22 cellular contexts compared by ENCODE assay signal in the genomic region with DNA sequence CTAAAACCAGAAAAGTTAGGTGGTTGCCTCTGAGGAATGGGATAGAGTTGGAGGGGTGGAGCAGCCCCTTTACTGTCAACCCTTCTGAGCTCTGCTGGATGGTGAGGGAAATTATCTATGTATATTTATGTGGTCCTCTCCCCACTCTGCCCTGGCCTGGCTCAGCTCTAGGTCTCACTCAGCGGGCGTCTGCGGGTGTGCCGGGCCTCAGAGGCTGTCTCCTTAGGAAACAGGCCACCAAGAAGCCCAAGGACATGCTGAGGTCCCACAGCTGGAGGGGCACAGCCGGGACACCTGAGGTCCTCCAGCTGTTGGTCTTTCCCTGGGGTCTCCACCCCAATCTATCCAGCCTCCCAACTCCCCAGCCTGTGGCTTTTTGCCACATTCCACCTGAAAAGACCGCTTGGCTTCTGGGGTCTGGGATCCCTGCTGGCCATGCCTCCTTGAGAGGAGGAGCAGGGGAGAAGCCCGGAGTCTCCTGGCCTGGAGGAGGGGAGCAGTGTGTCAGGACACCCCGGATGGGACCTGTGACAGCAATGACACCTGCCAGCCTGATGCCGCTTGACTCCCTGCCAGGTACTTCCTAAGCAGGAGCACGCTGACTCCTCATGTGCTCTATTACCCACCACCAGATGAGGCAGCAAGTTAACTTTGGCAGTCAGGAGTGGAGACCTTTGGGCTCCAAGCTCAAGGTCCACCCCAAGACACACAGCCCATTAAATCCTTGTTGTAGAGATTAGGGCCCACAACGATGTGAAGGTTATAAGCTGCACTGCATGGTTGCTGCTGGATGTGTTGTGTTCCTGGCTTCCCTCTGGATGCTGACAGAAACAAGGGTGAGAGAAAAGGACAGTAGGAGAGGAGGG. TPM values are rescaled to one million over a fixed set of nuclear protein-coding genes. Genes with fewer than 3 reads are reported as not detected.
DNase-seq lines count a peak whose midpoint lies in the region; ATAC-seq and TF ChIP-seq lines count a peak whose summit lies in the region.
"Had no signal": no experiment of that assay in that cellular context is flagged by ENCODE, and none has a peak within 500 bp of the region (broad histone marks: within the 10 kb centered on the region; RNA-seq: fewer than 3 reads in every experiment).

A gene with protein sequence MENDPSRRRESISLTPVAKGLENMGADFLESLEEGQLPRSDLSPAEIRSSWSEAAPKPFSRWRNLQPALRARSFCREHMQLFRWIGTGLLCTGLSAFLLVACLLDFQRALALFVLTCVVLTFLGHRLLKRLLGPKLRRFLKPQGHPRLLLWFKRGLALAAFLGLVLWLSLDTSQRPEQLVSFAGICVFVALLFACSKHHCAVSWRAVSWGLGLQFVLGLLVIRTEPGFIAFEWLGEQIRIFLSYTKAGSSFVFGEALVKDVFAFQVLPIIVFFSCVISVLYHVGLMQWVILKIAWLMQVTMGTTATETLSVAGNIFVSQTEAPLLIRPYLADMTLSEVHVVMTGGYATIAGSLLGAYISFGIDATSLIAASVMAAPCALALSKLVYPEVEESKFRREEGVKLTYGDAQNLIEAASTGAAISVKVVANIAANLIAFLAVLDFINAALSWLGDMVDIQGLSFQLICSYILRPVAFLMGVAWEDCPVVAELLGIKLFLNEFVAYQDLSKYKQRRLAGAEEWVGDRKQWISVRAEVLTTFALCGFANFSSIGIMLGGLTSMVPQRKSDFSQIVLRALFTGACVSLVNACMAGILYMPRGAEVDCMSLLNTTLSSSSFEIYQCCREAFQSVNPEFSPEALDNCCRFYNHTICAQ (plus strand): TSS at position 747 of the 866 bp plus-strand sequence. CDS start 3,099 bp downstream, outside the sequence.

- H3K9me3 Mint-ChIP-seq in activated CD8-positive, alpha-beta memory T cell treated with anti-CD3 and anti-CD28 coated beads, Interleukin-2, amount 10 ng/mL, durations not matched to agents 7 days and 5 days (ENCODE audit: low read depth), result no peaks in the 10 kb centered on the region
- H3K9me3 Mint-ChIP-seq: activated CD4-positive, alpha-beta memory T cell treated with anti-CD3 and anti-CD28 coated beads for 36 hours; neural progenitor cell had no signal

- no peak within 1 kb of the TSS for H3K4me3 Mint-ChIP-seq in activated CD8-positive, alpha-beta memory T cell treated with anti-CD3 and anti-CD28 coated beads, Interleukin-2, amount 10 ng/mL, durations not matched to agents 7 days and 5 days
- H3K4me3 Mint-ChIP-seq: activated CD4-positive, alpha-beta memory T cell treated with anti-CD3 and anti-CD28 coated beads for 36 hours; neural progenitor cell; T-helper 17 cell had no signal

- H3K36me3 ChIP-seq in heart right ventricle, result no peaks in the 10 kb centered on the region
- no peaks in the 10 kb centered on the region for H3K36me3 ChIP-seq in mucosa of descending colon (ENCODE audit: low read depth)
- no peaks in the 10 kb centered on the region for H3K36me3 ChIP-seq in aorta (ENCODE audit: control insufficient read depth in 1 of 2, insufficient read depth in 2 of 2, low read length in 1 of 2)
- H3K36me3 ChIP-seq: BE2C, neural progenitor cell, uterus had no signal

- H3K27ac Mint-ChIP-seq in activated CD8-positive, alpha-beta memory T cell treated with anti-CD3 and anti-CD28 coated beads, Interleukin-2, amount 10 ng/mL, durations not matched to agents 7 days and 5 days, result no peak within 1 kb of the TSS
- H3K27ac Mint-ChIP-seq: activated CD4-positive, alpha-beta memory T cell treated with anti-CD3 and anti-CD28 coated beads for 36 hours; neural progenitor cell; T-helper 17 cell had no signal

- intact Hi-C loops in Right ventricle myocardium superior (cut with DNase I), result no loop called here
- intact Hi-C loops in cardiac septum (cut with DNase I), result no loop called here
- intact Hi-C loops in heart right ventricle (cut with DNase I), result no loop called here
- intact Hi-C loops in mucosa of descending colon (cut with DNase I, micrococcal nuclease), result no loop called here
- intact Hi-C loops in aorta (cut with DNase I), result no loop called here

- DNase-seq in Right ventricle myocardium superior (no peak), cardiac septum (ENCODE audit: low spot score) (no peak), heart right ventricle (no peak), mucosa of descending colon (peak in 1 of 3 donors; percentile 13), aorta (peak in 1 of 2 donors; percentile 76), NCI-H1930 (lab: John Stamatoyannopoulos, UW) (no peak), GM13977 (ENCODE audit: low spot score) (no peak)
- no peak for DNase-seq in activated CD8-positive, alpha-beta memory T cell treated with anti-CD3 and anti-CD28 coated beads, Interleukin-2, amount 10 ng/mL, durations not matched to agents 7 days and 5 days
- DNase-seq: activated CD4-positive, alpha-beta memory T cell treated with anti-CD3 and anti-CD28 coated beads for 36 hours; BE2C; foreskin melanocyte; midbrain; NCI-H146; PC-9; stimulated activated CD8-positive, alpha-beta memory T cell treated with anti-CD3 and anti-CD28 coated beads, Interleukin-4, amount 100 ng/mL, for 48 hours; T-helper 17 cell; uterus had no signal

- 57 to 72% methylated on average over 11 of the region's 11 CpGs for WGBS in heart right ventricle, 2 donors
- WGBS in aorta, 2 donors, result 52 to 53% methylated on average over 11 of the region's 11 CpGs

- H3K27me3 Mint-ChIP-seq in activated CD8-positive, alpha-beta memory T cell treated with anti-CD3 and anti-CD28 coated beads, Interleukin-2, amount 10 ng/mL, durations not matched to agents 7 days and 5 days, result peaks cover 2% of the 10 kb centered on the region
- H3K27me3 Mint-ChIP-seq: activated CD4-positive, alpha-beta memory T cell treated with anti-CD3 and anti-CD28 coated beads for 36 hours had no signal

- ATAC-seq in Right ventricle myocardium superior (ENCODE audit: poor library complexity) (peak; percentile 28), heart right ventricle (peak; percentile 8 to 64 (median 38)), mucosa of descending colon (peak; percentile 28), aorta (ENCODE audit: low FRiP score) (peak; percentile 37)
- ATAC-seq in activated CD8-positive, alpha-beta memory T cell treated with anti-CD3 and anti-CD28 coated beads, Interleukin-2, amount 10 ng/mL, durations not matched to agents 7 days and 5 days, result no peak
- ATAC-seq: T-helper 17 cell had no signal

- TF ChIP-seq CTCF in heart right ventricle (IDR thresholded peaks at IDR 0.05), result no peak
- TF ChIP-seq CTCF in mucosa of descending colon (IDR thresholded peaks at IDR 0.05), result no peak
- no peak for TF ChIP-seq CTCF in GM13977 (IDR thresholded peaks at IDR 0.05; ENCODE audit: extremely low read depth, insufficient read depth, missing control alignments)

- H3K27me3 ChIP-seq in heart right ventricle, result no peaks in the 10 kb centered on the region
- H3K27me3 ChIP-seq in aorta (ENCODE audit: control insufficient read depth in 1 of 2, insufficient read depth in 2 of 2, low read length in 1 of 2), result no peaks in the 10 kb centered on the region
- H3K27me3 ChIP-seq: BE2C, neural progenitor cell, uterus had no signal

- H3K4me3 ChIP-seq in heart right ventricle (no peak within 1 kb of the TSS), mucosa of descending colon (no peak within 1 kb of the TSS), aorta (ENCODE audit: low read length in 2 of 2) (no peak within 1 kb of the TSS)
- H3K4me3 ChIP-seq: A549, neural progenitor cell, PC-9, uterus had no signal

- in situ Hi-C loops in GM13977 (cut with MboI; ENCODE audit: low pct_unique_long_range_greater_than_20kb, low sequenced_read_pairs, unreplicated experiment), result no loop called here

- no peaks in the 10 kb centered on the region for H3K36me3 Mint-ChIP-seq in activated CD8-positive, alpha-beta memory T cell treated with anti-CD3 and anti-CD28 coated beads, Interleukin-2, amount 10 ng/mL, durations not matched to agents 7 days and 5 days
- H3K36me3 Mint-ChIP-seq: activated CD4-positive, alpha-beta memory T cell treated with anti-CD3 and anti-CD28 coated beads for 36 hours; neural progenitor cell had no signal

- H3K27ac ChIP-seq in heart right ventricle (peak within 1 kb of the TSS in 7 of 10 donors; percentile 47 to 87 (median 81)), aorta (ENCODE audit: low read depth in 1 of 2, low read length in 2 of 2) (peak within 1 kb of the TSS; percentile 84 to 85)
- H3K27ac ChIP-seq: neural progenitor cell, PC-9, uterus, VCaP had no signal

- H3K9me3 ChIP-seq in heart right ventricle, result no peaks in the 10 kb centered on the region
- H3K9me3 ChIP-seq in mucosa of descending colon, result no peaks in the 10 kb centered on the region
- no peaks in the 10 kb centered on the region for H3K9me3 ChIP-seq in aorta (ENCODE audit: control insufficient read depth, low read length)
- H3K9me3 ChIP-seq: A549, BE2C, uterus had no signal

- H3K4me1 ChIP-seq in heart right ventricle (peaks cover 0 to 35% (median 12%) of the 10 kb centered on the region in 9 donors), mucosa of descending colon (ENCODE audit: low read depth) (no peaks in the 10 kb centered on the region), aorta (ENCODE audit: control insufficient read depth in 1 of 2, insufficient read depth in 2 of 2, low read length in 2 of 2) (no peaks in the 10 kb centered on the region)
- H3K4me1 ChIP-seq: A549, BE2C, neural progenitor cell, uterus had no signal

- CTCF ChIA-PET in activated CD8-positive, alpha-beta memory T cell treated with anti-CD3 and anti-CD28 coated beads, Interleukin-2, amount 10 ng/mL, durations not matched to agents 7 days and 5 days (lab: Charles Lee), result no interaction called here

- no peaks in the 10 kb centered on the region for H3K4me1 Mint-ChIP-seq in activated CD8-positive, alpha-beta memory T cell treated with anti-CD3 and anti-CD28 coated beads, Interleukin-2, amount 10 ng/mL, durations not matched to agents 7 days and 5 days

RNA-seq across cellular contexts. Expression of the gene that starts here (rescaled TPM):
- total RNA-seq in Right ventricle myocardium superior (0.46 TPM), cardiac septum (0.83 TPM), heart right ventricle (1 to 10 TPM in 8 of 10 donors, under 1 TPM in 2; 0.26 to 2.2 (median 1.6) TPM), mucosa of descending colon (not detected), aorta (1 to 10 TPM; 2.0 to 4.1 TPM)
- polyA plus RNA-seq in heart right ventricle (1 to 10 TPM in 1 of 2 donors, under 1 TPM in 1; 0.07 to 1.3 TPM), aorta (1 to 10 TPM in 1 of 2 donors, under 1 TPM in 1; 0.97 to 2.8 TPM)
- not detected for total RNA-seq in activated CD8-positive, alpha-beta memory T cell treated with anti-CD3 and anti-CD28 coated beads, Interleukin-2, amount 10 ng/mL, durations not matched to agents 7 days and 5 days
- total RNA-seq: activated CD4-positive, alpha-beta memory T cell treated with anti-CD3 and anti-CD28 coated beads for 36 hours; MCF 10A; subcutaneous adipose tissue; T-helper 17 cell had no signal

Comparison
In these comparisons a context has a peak if more than half of its experiments do, and no peak if none do; other contexts are left out.
1. Peak in ATAC-seq in Right ventricle myocardium superior; RNA of the gene not detected or under 1 TPM.
2. Peak in ATAC-seq in mucosa of descending colon; RNA of the gene not detected or under 1 TPM.